Comparison of ENCODE assay signal across 18 cellular contexts in the genomic region with DNA sequence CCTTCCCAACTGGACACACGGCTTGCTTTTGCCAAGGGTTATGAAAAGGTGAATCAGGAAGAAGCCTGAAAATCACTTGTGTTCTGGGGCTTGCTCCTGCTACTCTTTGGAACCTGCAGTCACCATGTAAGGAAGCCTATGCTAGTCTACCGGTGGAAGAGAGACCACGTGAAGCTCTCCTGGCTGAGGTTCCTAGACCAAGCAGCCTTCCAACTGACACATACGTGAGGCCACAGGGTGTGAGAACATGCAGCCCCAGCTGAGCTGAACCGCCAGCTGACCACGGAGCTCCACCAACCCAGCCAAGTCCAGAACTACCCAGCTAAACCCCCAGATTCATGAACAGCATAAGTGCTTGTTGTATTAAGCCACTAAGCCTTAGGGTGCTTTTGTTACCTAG.
"Had no signal": no experiment of that assay in that cellular context is flagged by ENCODE, and none has a peak within 500 bp of the region (broad histone marks: within the 10 kb centered on the region; RNA-seq: fewer than 3 reads in every experiment).

No MANE protein-coding gene starts in this region.

- H3K4me3 Mint-ChIP-seq: activated B cell treated with CpG ODN at 0.5 μM for 24 hours; activated CD4-positive, alpha-beta memory T cell treated with anti-CD3 and anti-CD28 coated beads, Interleukin-2, amount 10 ng/mL, durations not matched to agents 7 days and 5 days; activated naive CD8-positive, alpha-beta T cell treated with anti-CD3 and anti-CD28 coated beads, Interleukin-2, amount 10 ng/mL, durations not matched to agents 7 days and 5 days; mesothelial cell of epicardium; nephron progenitor cell had no signal

- DNase-seq: activated B cell treated with CpG ODN at 0.5 μM for 24 hours; activated CD4-positive, alpha-beta memory T cell treated with anti-CD3 and anti-CD28 coated beads, Interleukin-2, amount 10 ng/mL, durations not matched to agents 7 days and 5 days; activated CD4-positive, alpha-beta T cell treated with anti-CD3 and anti-CD28 coated beads for 48 hours; activated naive CD4-positive, alpha-beta T cell treated with Interleukin-2 at 50 U/mL for 16 hours; activated naive CD8-positive, alpha-beta T cell treated with anti-CD3 and anti-CD28 coated beads, Interleukin-2, amount 10 ng/mL, durations not matched to agents 7 days and 5 days; activated T-cell treated with anti-CD3 and anti-CD28 coated beads, Interleukin-2, amount 50 U/mL, for 1 hour; foreskin melanocyte; glutamatergic neuron; nephron progenitor cell; occipital lobe; SK-N-SH; stimulated activated CD4-positive, alpha-beta T cell treated with anti-CD3 and anti-CD28 coated beads, Interleukin-4, amount 100 ng/mL, for 1 hour; stomach; T-helper 9 cell; upper lobe of left lung had no signal

- H3K36me3 Mint-ChIP-seq: activated naive CD8-positive, alpha-beta T cell treated with anti-CD3 and anti-CD28 coated beads, Interleukin-2, amount 10 ng/mL, durations not matched to agents 7 days and 5 days had no signal

- H3K27ac Mint-ChIP-seq: activated B cell treated with CpG ODN at 0.5 μM for 24 hours; activated CD4-positive, alpha-beta memory T cell treated with anti-CD3 and anti-CD28 coated beads, Interleukin-2, amount 10 ng/mL, durations not matched to agents 7 days and 5 days; activated naive CD8-positive, alpha-beta T cell treated with anti-CD3 and anti-CD28 coated beads, Interleukin-2, amount 10 ng/mL, durations not matched to agents 7 days and 5 days; activated T-helper 2 cell treated with anti-CD3 and anti-CD28 coated beads, Interferon-gamma antibody, Interleukin-2, Interleukin-4, amounts not matched to agents 10 μg/mL and 5 μg/mL and 100 μg/mL, durations not matched to agents 14 hours and 24 hours and 36 hours; mesothelial cell of epicardium; nephron progenitor cell; progenitor cell of endocrine pancreas had no signal

- H3K27me3 Mint-ChIP-seq: activated B cell treated with CpG ODN at 0.5 μM for 24 hours; activated CD4-positive, alpha-beta memory T cell treated with anti-CD3 and anti-CD28 coated beads, Interleukin-2, amount 10 ng/mL, durations not matched to agents 7 days and 5 days; progenitor cell of endocrine pancreas had no signal

- H3K9me3 Mint-ChIP-seq: activated B cell treated with CpG ODN at 0.5 μM for 24 hours; activated naive CD8-positive, alpha-beta T cell treated with anti-CD3 and anti-CD28 coated beads, Interleukin-2, amount 10 ng/mL, durations not matched to agents 7 days and 5 days had no signal

- H3K4me1 Mint-ChIP-seq: activated naive CD8-positive, alpha-beta T cell treated with anti-CD3 and anti-CD28 coated beads, Interleukin-2, amount 10 ng/mL, durations not matched to agents 7 days and 5 days; mesothelial cell of epicardium had no signal
